Comparison of ENCODE assay signal across 19 cellular contexts in the genomic region with DNA sequence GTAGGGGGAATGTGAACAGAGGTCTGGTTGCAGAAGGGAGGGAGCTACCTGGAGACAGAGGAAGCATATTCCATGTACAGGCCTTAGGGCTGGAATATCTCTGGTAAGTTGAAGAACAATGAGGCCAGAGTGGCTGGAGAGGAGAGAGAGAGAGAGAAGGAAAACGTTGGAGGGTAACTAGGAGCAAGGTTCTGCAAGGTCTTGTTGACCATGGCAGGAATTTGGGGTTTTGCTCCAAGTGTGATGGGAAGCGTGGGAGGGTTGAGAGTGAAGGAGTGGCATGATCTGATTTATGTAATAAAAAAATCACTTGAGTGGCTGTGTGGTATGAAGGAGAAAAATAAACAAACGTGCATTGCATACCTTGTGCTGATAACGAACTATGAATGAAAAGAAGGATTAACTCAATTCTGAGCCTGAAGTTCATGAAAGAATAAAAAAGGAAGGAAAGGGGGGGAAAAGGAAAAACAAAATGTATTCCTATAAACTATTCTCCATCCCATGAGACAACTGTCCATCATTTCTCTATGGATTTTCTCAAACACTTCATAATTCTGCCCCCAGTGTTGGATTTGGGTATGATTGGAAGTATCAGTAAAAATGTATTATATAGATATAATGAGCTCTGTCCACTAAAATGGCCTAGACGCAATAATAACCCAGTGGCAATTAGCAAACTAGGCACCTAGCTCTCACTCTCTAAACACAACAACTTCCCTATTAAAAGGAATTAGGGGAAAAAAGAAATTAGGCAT. TPM values are rescaled to one million over a fixed set of nuclear protein-coding genes. Genes with fewer than 3 reads are reported as not detected.
DNase-seq lines count a peak whose midpoint lies in the region; ATAC-seq, FAIRE-seq and TF ChIP-seq lines count a peak whose summit lies in the region.
"Had no signal": no experiment of that assay in that cellular context is flagged by ENCODE, and none has a peak within 500 bp of the region (broad histone marks: within the 10 kb centered on the region; RNA-seq: fewer than 3 reads in every experiment).

No MANE protein-coding gene starts in this region.

- H4K20me1 ChIP-seq in DND-41 (ENCODE audit: insufficient read depth, low read length), result no peaks in the 10 kb centered on the region
- no peaks in the 10 kb centered on the region for H4K20me1 ChIP-seq in Loucy (ENCODE audit: insufficient read depth, low read length, poor library complexity, severe bottlenecking)

- in situ Hi-C loops in gastrocnemius medialis (cut with MboI; ENCODE audit: low sequenced_read_pairs in 4 of 4), result no loop called here

- H3K9ac ChIP-seq in DND-41 (ENCODE audit: low read depth, low read length), result no peak overlapping the region
- no peak overlapping the region for H3K9ac ChIP-seq in Loucy (ENCODE audit: low read depth, low read length, poor library complexity, severe bottlenecking)

- H3F3A ChIP-seq in Loucy (ENCODE audit: low read depth), result no peaks in the 10 kb centered on the region

- H3K9me3 Mint-ChIP-seq in memory B cell, result no peaks in the 10 kb centered on the region
- H3K9me3 Mint-ChIP-seq in activated T-helper 2 cell treated with anti-CD3 and anti-CD28 coated beads, Interferon-gamma antibody, Interleukin-2, Interleukin-4, amounts not matched to agents 10 μg/mL and 5 μg/mL and 100 μg/mL, durations not matched to agents 14 hours and 24 hours and 36 hours, result no peaks in the 10 kb centered on the region
- H3K9me3 Mint-ChIP-seq: activated CD8-positive, alpha-beta T cell treated with anti-CD3 and anti-CD28 coated beads for 36 hours; immature natural killer cell had no signal

- FAIRE-seq in bronchial epithelial cell (lab: Jason Lieb, UNC), result no peak
- FAIRE-seq: HTR-8/SVneo had no signal

- H3K4me2 ChIP-seq in DND-41 (ENCODE audit: insufficient read depth, low read length), result no peak overlapping the region
- no peak overlapping the region for H3K4me2 ChIP-seq in Loucy (ENCODE audit: low read depth, low read length, poor library complexity, severe bottlenecking)

- peaks cover 4% of the 10 kb centered on the region for H3K27me3 Mint-ChIP-seq in memory B cell
- peaks cover 7% of the 10 kb centered on the region for H3K27me3 Mint-ChIP-seq in activated T-helper 2 cell treated with anti-CD3 and anti-CD28 coated beads, Interferon-gamma antibody, Interleukin-2, Interleukin-4, amounts not matched to agents 10 μg/mL and 5 μg/mL and 100 μg/mL, durations not matched to agents 14 hours and 24 hours and 36 hours (ENCODE audit: low read depth)

- H3K4me1 Mint-ChIP-seq in memory B cell, result peaks cover 10% of the 10 kb centered on the region
- peaks cover 4% of the 10 kb centered on the region for H3K4me1 Mint-ChIP-seq in activated T-helper 2 cell treated with anti-CD3 and anti-CD28 coated beads, Interferon-gamma antibody, Interleukin-2, Interleukin-4, amounts not matched to agents 10 μg/mL and 5 μg/mL and 100 μg/mL, durations not matched to agents 14 hours and 24 hours and 36 hours (ENCODE audit: low read depth)

- ATAC-seq in DND-41 (ENCODE audit: insufficient read depth, low read depth) (no peak), memory B cell (ENCODE audit: low read depth) (no peak), GM18502 (IDR thresholded peaks at IDR 0.05; ENCODE audit: poor library complexity, unreplicated experiment) (no peak), gastrocnemius medialis (no peak)
- ATAC-seq: activated CD8-positive, alpha-beta T cell treated with anti-CD3 and anti-CD28 coated beads for 36 hours had no signal

- no peak overlapping the region for H3K27ac ChIP-seq in DND-41 (ENCODE audit: low read length)
- H3K27ac ChIP-seq in gastrocnemius medialis, result no peak overlapping the region
- H3K27ac ChIP-seq: thoracic aorta had no signal

- H3K4me3 ChIP-seq in DND-41 (ENCODE audit: low read depth in 1 of 2, low read length in 2 of 2) (no peak overlapping the region), Loucy (ENCODE audit: low read length, poor library complexity, severe bottlenecking) (no peak overlapping the region), bronchial epithelial cell (ENCODE audit: low read depth, low read length) (no peak overlapping the region), gastrocnemius medialis (no peak overlapping the region)
- H3K4me3 ChIP-seq: thoracic aorta had no signal

- H3K27ac Mint-ChIP-seq in memory B cell, result peak overlapping the region; percentile 13
- no peak overlapping the region for H3K27ac Mint-ChIP-seq in activated T-helper 2 cell treated with anti-CD3 and anti-CD28 coated beads, Interferon-gamma antibody, Interleukin-2, Interleukin-4, amounts not matched to agents 10 μg/mL and 5 μg/mL and 100 μg/mL, durations not matched to agents 14 hours and 24 hours and 36 hours
- H3K27ac Mint-ChIP-seq: activated CD8-positive, alpha-beta T cell treated with anti-CD3 and anti-CD28 coated beads for 36 hours had no signal

- H3K4me1 ChIP-seq in DND-41 (ENCODE audit: insufficient read depth, low read length), result no peaks in the 10 kb centered on the region
- no peaks in the 10 kb centered on the region for H3K4me1 ChIP-seq in Loucy (ENCODE audit: insufficient read depth, low read length, poor library complexity, severe bottlenecking)
- H3K4me1 ChIP-seq in gastrocnemius medialis, result no peaks in the 10 kb centered on the region

- H3K36me3 ChIP-seq in DND-41 (ENCODE audit: insufficient read depth, low read length) (no peaks in the 10 kb centered on the region), Loucy (ENCODE audit: insufficient read depth, low read length) (no peaks in the 10 kb centered on the region), bronchial epithelial cell (ENCODE audit: control insufficient read depth, insufficient read depth, low read length) (no peaks in the 10 kb centered on the region), gastrocnemius medialis (no peaks in the 10 kb centered on the region)
- H3K36me3 ChIP-seq: thoracic aorta had no signal

- H3K9me3 ChIP-seq in DND-41 (ENCODE audit: insufficient read depth, low read length, severe bottlenecking) (no peaks in the 10 kb centered on the region), Loucy (ENCODE audit: insufficient read depth, low read depth, low read length) (no peaks in the 10 kb centered on the region), gastrocnemius medialis (no peaks in the 10 kb centered on the region)
- H3K9me3 ChIP-seq: thoracic aorta had no signal

- no peaks in the 10 kb centered on the region for H3K36me3 Mint-ChIP-seq in memory B cell
- no peaks in the 10 kb centered on the region for H3K36me3 Mint-ChIP-seq in activated T-helper 2 cell treated with anti-CD3 and anti-CD28 coated beads, Interferon-gamma antibody, Interleukin-2, Interleukin-4, amounts not matched to agents 10 μg/mL and 5 μg/mL and 100 μg/mL, durations not matched to agents 14 hours and 24 hours and 36 hours (ENCODE audit: low read depth)
- H3K36me3 Mint-ChIP-seq: immature natural killer cell had no signal

- intact Hi-C loops in activated T-helper 2 cell treated with anti-CD3 and anti-CD28 coated beads, Interferon-gamma antibody, Interleukin-2, Interleukin-4, amounts not matched to agents 10 μg/mL and 5 μg/mL and 100 μg/mL, durations not matched to agents 14 hours and 24 hours and 36 hours (cut with micrococcal nuclease), result loop anchor here (5.0 kb wide), 1 partner anchor 32 kb away; no protein-coding TSS in a partner anchor
- intact Hi-C loops in gastrocnemius medialis (cut with DNase I; ENCODE audit: low total_unique reads), result no loop called here

- H3K4me3 Mint-ChIP-seq in memory B cell, result no peak overlapping the region
- H3K4me3 Mint-ChIP-seq in activated T-helper 2 cell treated with anti-CD3 and anti-CD28 coated beads, Interferon-gamma antibody, Interleukin-2, Interleukin-4, amounts not matched to agents 10 μg/mL and 5 μg/mL and 100 μg/mL, durations not matched to agents 14 hours and 24 hours and 36 hours (ENCODE audit: low read depth), result no peak overlapping the region
- H3K4me3 Mint-ChIP-seq: activated CD8-positive, alpha-beta T cell treated with anti-CD3 and anti-CD28 coated beads for 36 hours; immature natural killer cell had no signal

- no peaks in the 10 kb centered on the region for H3K9me2 ChIP-seq in Loucy (replicated peaks; ENCODE audit: low read depth, low read length)

- H3K27me3 ChIP-seq in DND-41 (ENCODE audit: insufficient read depth, low read length, poor library complexity) (no peaks in the 10 kb centered on the region), Loucy (ENCODE audit: insufficient read depth, low read length, poor library complexity, severe bottlenecking) (no peaks in the 10 kb centered on the region), bronchial epithelial cell (ENCODE audit: control insufficient read depth, insufficient read depth, low read length) (no peaks in the 10 kb centered on the region), gastrocnemius medialis (no peaks in the 10 kb centered on the region)

- DNase-seq in DND-41, result no peak
- DNase-seq in bronchial epithelial cell (ENCODE audit: low read depth), result no peak
- no peak for DNase-seq in memory B cell (ENCODE audit: low spot score in 2 of 2)
- DNase-seq in activated T-helper 2 cell treated with anti-CD3 and anti-CD28 coated beads, Interferon-gamma antibody, Interleukin-2, Interleukin-4, amounts not matched to agents 10 μg/mL and 5 μg/mL and 100 μg/mL, durations not matched to agents 14 hours and 24 hours and 36 hours (ENCODE audit: low spot score), result no peak
- DNase-seq in effector CD8-positive, alpha-beta T cell (lab: John Stamatoyannopoulos, UW), result no peak
- no peak for DNase-seq in gastrocnemius medialis
- DNase-seq: activated CD8-positive, alpha-beta T cell treated with anti-CD3 and anti-CD28 coated beads for 36 hours; activated effector memory CD4-positive, alpha-beta T cell treated with Interleukin-2 at 50 U/mL for 16 hours; aorta; C1 segment of cervical spinal cord; effector memory CD4-positive, alpha-beta T cell; EL; immature natural killer cell; MV-4-11; posterior cingulate gyrus had no signal

- no peaks in the 10 kb centered on the region for H3K79me2 ChIP-seq in DND-41 (ENCODE audit: insufficient read depth, low read length)
- H3K79me2 ChIP-seq in Loucy (ENCODE audit: insufficient read depth, low read length), result no peaks in the 10 kb centered on the region

- TF ChIP-seq CTCF in DND-41 (IDR thresholded peaks at IDR 0.05; ENCODE audit: borderline replicate concordance, extremely low read depth, low read length, poor library complexity, severe bottlenecking), result peak; percentile 35
- peak; percentile 47 for TF ChIP-seq CTCF in Loucy (conservative IDR thresholded peaks at IDR 0.05; ENCODE audit: low read length)
- TF ChIP-seq CTCF in bronchial epithelial cell (IDR thresholded peaks at IDR 0.05; ENCODE audit: insufficient read depth, low read length, severe bottlenecking), result peak; percentile 3
- no peak for TF ChIP-seq CTCF in gastrocnemius medialis (IDR thresholded peaks at IDR 0.05 in 4 of 5, conservative IDR thresholded peaks at IDR 0.05 in 1 of 5)

- no peak overlapping the region for H2AFZ ChIP-seq in DND-41 (ENCODE audit: low read depth, low read length)
- no peak overlapping the region for H2AFZ ChIP-seq in Loucy (ENCODE audit: low read length)

- no peak for TF ChIP-seq POLR2A in gastrocnemius medialis (IDR thresholded peaks at IDR 0.05)

RNA-seq across cellular contexts. Expression of a gene that starts 59.7 kb away (rescaled TPM):
- 12.1 and 16.6 TPM in 2 replicates for total RNA-seq in bronchial epithelial cell
- total RNA-seq in activated T-helper 2 cell treated with anti-CD3 and anti-CD28 coated beads, Interferon-gamma antibody, Interleukin-2, Interleukin-4, amounts not matched to agents 10 μg/mL and 5 μg/mL and 100 μg/mL, durations not matched to agents 14 hours and 24 hours and 36 hours, result 41.8 and 42.0 TPM in 2 replicates
- total RNA-seq in gastrocnemius medialis, result 1 to 10 TPM in 2 of 4 donors, under 1 TPM in 1, not detected in 1; 0.27 to 1.7 (median 1.2) TPM
- total RNA-seq: thoracic aorta had no signal

Comparison
In these comparisons a context has a peak if more than half of its experiments do, and no peak if none do; other contexts are left out.
1. CTCF ChIP-seq: peak in DND-41 (single experiment), Loucy (single experiment) and bronchial epithelial cell (single experiment); none in gastrocnemius medialis (0 of 5).